In the genomic region with DNA sequence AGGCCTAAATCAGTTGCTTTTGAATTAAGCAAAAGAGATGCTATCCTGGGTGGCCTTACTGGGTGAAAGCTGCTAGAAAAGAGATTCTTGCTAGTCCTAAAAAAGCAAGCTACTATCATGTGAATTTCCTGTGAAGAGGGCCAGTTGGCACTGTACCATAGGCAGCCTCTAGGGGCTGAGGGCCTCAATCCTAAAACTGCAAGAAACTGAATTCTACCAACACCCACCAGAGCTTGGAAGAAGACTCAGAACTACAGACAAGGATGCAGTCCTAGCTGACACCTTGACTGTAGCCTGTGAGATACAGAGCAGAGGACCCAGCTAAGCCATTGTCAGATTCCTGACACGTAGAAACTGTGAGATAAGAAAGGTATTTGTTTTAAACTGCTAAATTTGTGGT, we compare ENCODE assay signal across 18 cellular contexts. TPM values are rescaled to one million over a fixed set of nuclear protein-coding genes. Genes with fewer than 3 reads are reported as not detected.
A peak's percentile ranks its signal among the peaks of the same experiment; 100 is the strongest.
DNase-seq lines count a peak whose midpoint lies in the region; ATAC-seq and TF ChIP-seq lines count a peak whose summit lies in the region.
"Had no signal": no experiment of that assay in that cellular context is flagged by ENCODE, and none has a peak within 500 bp of the region (broad histone marks: within the 10 kb centered on the region; RNA-seq: fewer than 3 reads in every experiment).

No MANE protein-coding gene starts in this region.

- no peak overlapping the region for H3K27ac Mint-ChIP-seq in activated CD8-positive, alpha-beta T cell treated with anti-CD3 and anti-CD28 coated beads for 36 hours
- no peak overlapping the region for H3K27ac Mint-ChIP-seq in activated CD8-positive, alpha-beta T cell treated with anti-CD3 and anti-CD28 coated beads, Interleukin-2, amount 10 ng/mL, durations not matched to agents 7 days and 5 days
- no peak overlapping the region for H3K27ac Mint-ChIP-seq in effector memory CD8-positive, alpha-beta T cell
- H3K27ac Mint-ChIP-seq in T-cell = no peak overlapping the region
- H3K27ac Mint-ChIP-seq: activated naive CD4-positive, alpha-beta T cell treated with anti-CD3 and anti-CD28 coated beads, Interleukin-2, amount 50 U/mL, for 24 hours; T-helper 2 cell treated with Interferon-gamma antibody and Interleukin-4, amounts not matched to agents 5 μg/mL and 100 μg/mL, for 36 hours had no signal

- H3K4me1 ChIP-seq in gastrocnemius medialis = peaks cover 74 to 77% of the 10 kb centered on the region in 2 donors
- H3K4me1 ChIP-seq: A549 had no signal

- no peaks in the 10 kb centered on the region for H3K9me3 ChIP-seq in gastrocnemius medialis
- H3K9me3 ChIP-seq: A549, mucosa of descending colon had no signal

- in situ Hi-C loops in gastrocnemius medialis (cut with MboI; ENCODE audit: low sequenced_read_pairs in 4 of 4) = no loop called here

- no peaks in the 10 kb centered on the region for H3K27me3 ChIP-seq in gastrocnemius medialis

- POLR2A ChIA-PET in activated CD8-positive, alpha-beta T cell treated with anti-CD3 and anti-CD28 coated beads for 36 hours (lab: Charles Lee) = interaction anchor here (0.9 kb wide), 1 partner anchor 18 kb away, joined by 4 read pairs; no protein-coding TSS in a partner anchor
- POLR2A ChIA-PET in activated CD8-positive, alpha-beta T cell treated with anti-CD3 and anti-CD28 coated beads, Interleukin-2, amount 10 ng/mL, durations not matched to agents 7 days and 5 days (lab: Charles Lee) = no interaction called here
- POLR2A ChIA-PET in T-cell (lab: Charles Lee) = no interaction called here

- no peak for DNase-seq in activated CD8-positive, alpha-beta T cell treated with anti-CD3 and anti-CD28 coated beads for 36 hours
- no peak for DNase-seq in activated CD8-positive, alpha-beta T cell treated with anti-CD3 and anti-CD28 coated beads, Interleukin-2, amount 10 ng/mL, durations not matched to agents 7 days and 5 days
- DNase-seq in NAMALWA (ENCODE audit: low spot score) (peak; percentile 23), gastrocnemius medialis (no peak), SIG-M5 (lab: John Stamatoyannopoulos, UW) (no peak), T-cell (no peak), hypothalamus (lab: John Stamatoyannopoulos, UW) (no peak)
- DNase-seq in effector memory CD8-positive, alpha-beta T cell = no peak
- DNase-seq: CD8-positive, alpha-beta memory T cell; GF-D8; islet precursor cell; mucosa of descending colon; NCI-H2029; NCI-H748 treated with DMSO at 0.1 percent for 48 hours had no signal

- TF ChIP-seq CTCF in activated CD8-positive, alpha-beta T cell treated with anti-CD3 and anti-CD28 coated beads for 36 hours (IDR thresholded peaks at IDR 0.05) = no peak
- no peak for TF ChIP-seq CTCF in gastrocnemius medialis (IDR thresholded peaks at IDR 0.05 in 4 of 5, conservative IDR thresholded peaks at IDR 0.05 in 1 of 5)

- no peak for TF ChIP-seq POLR2A in gastrocnemius medialis (IDR thresholded peaks at IDR 0.05)

- H3K4me3 ChIP-seq in gastrocnemius medialis = no peak overlapping the region
- H3K4me3 ChIP-seq: A549, mucosa of descending colon had no signal

- no peaks in the 10 kb centered on the region for H3K36me3 ChIP-seq in gastrocnemius medialis

- ATAC-seq in activated CD8-positive, alpha-beta T cell treated with anti-CD3 and anti-CD28 coated beads for 36 hours = peak; percentile 47
- no peak for ATAC-seq in activated CD8-positive, alpha-beta T cell treated with anti-CD3 and anti-CD28 coated beads, Interleukin-2, amount 10 ng/mL, durations not matched to agents 7 days and 5 days
- ATAC-seq in effector memory CD8-positive, alpha-beta T cell (replicated peaks) = peak; percentile 48
- ATAC-seq in gastrocnemius medialis (no peak), T-cell (replicated peaks in 1 of 4) (no peak)
- ATAC-seq: A549, mucosa of descending colon had no signal

- H3K4me3 Mint-ChIP-seq in activated CD8-positive, alpha-beta T cell treated with anti-CD3 and anti-CD28 coated beads for 36 hours = no peak overlapping the region
- H3K4me3 Mint-ChIP-seq in activated CD8-positive, alpha-beta T cell treated with anti-CD3 and anti-CD28 coated beads, Interleukin-2, amount 10 ng/mL, durations not matched to agents 7 days and 5 days = no peak overlapping the region
- H3K4me3 Mint-ChIP-seq in effector memory CD8-positive, alpha-beta T cell = no peak overlapping the region
- H3K4me3 Mint-ChIP-seq in T-cell = no peak overlapping the region
- H3K4me3 Mint-ChIP-seq: activated naive CD4-positive, alpha-beta T cell treated with anti-CD3 and anti-CD28 coated beads, Interleukin-2, amount 50 U/mL, for 24 hours; CD8-positive, alpha-beta memory T cell; T-helper 2 cell treated with Interferon-gamma antibody and Interleukin-4, amounts not matched to agents 5 μg/mL and 100 μg/mL, for 36 hours had no signal

- no peaks in the 10 kb centered on the region for H3K9me3 Mint-ChIP-seq in activated CD8-positive, alpha-beta T cell treated with anti-CD3 and anti-CD28 coated beads for 36 hours
- no peaks in the 10 kb centered on the region for H3K9me3 Mint-ChIP-seq in activated CD8-positive, alpha-beta T cell treated with anti-CD3 and anti-CD28 coated beads, Interleukin-2, amount 10 ng/mL, durations not matched to agents 7 days and 5 days (ENCODE audit: insufficient read depth)
- no peaks in the 10 kb centered on the region for H3K9me3 Mint-ChIP-seq in effector memory CD8-positive, alpha-beta T cell
- H3K9me3 Mint-ChIP-seq in T-cell = no peaks in the 10 kb centered on the region
- H3K9me3 Mint-ChIP-seq: activated naive CD4-positive, alpha-beta T cell treated with anti-CD3 and anti-CD28 coated beads, Interleukin-2, amount 50 U/mL, for 24 hours; T-helper 2 cell treated with Interferon-gamma antibody and Interleukin-4, amounts not matched to agents 5 μg/mL and 100 μg/mL, for 36 hours had no signal

- H3K36me3 Mint-ChIP-seq in activated CD8-positive, alpha-beta T cell treated with anti-CD3 and anti-CD28 coated beads for 36 hours (ENCODE audit: low read depth) = no peaks in the 10 kb centered on the region
- no peaks in the 10 kb centered on the region for H3K36me3 Mint-ChIP-seq in activated CD8-positive, alpha-beta T cell treated with anti-CD3 and anti-CD28 coated beads, Interleukin-2, amount 10 ng/mL, durations not matched to agents 7 days and 5 days (ENCODE audit: low read depth)
- no peaks in the 10 kb centered on the region for H3K36me3 Mint-ChIP-seq in effector memory CD8-positive, alpha-beta T cell (ENCODE audit: insufficient read depth)
- H3K36me3 Mint-ChIP-seq in T-cell = peaks cover 11% of the 10 kb centered on the region

- CTCF ChIA-PET in activated CD8-positive, alpha-beta T cell treated with anti-CD3 and anti-CD28 coated beads for 36 hours (lab: Charles Lee) = interaction anchor here (0.6 to 2.0 kb wide), 5 partner anchors 19 to 682 kb away, joined by 3 to 7 read pairs (median 3); no protein-coding TSS in a partner anchor
- CTCF ChIA-PET in activated CD8-positive, alpha-beta T cell treated with anti-CD3 and anti-CD28 coated beads, Interleukin-2, amount 10 ng/mL, durations not matched to agents 7 days and 5 days (lab: Charles Lee) = interaction anchor here (0.8 to 1.2 kb wide), 4 partner anchors 13 to 50 kb away, joined by 3 to 4 read pairs (median 3); no protein-coding TSS in a partner anchor
- CTCF ChIA-PET in T-cell (lab: Charles Lee) = interaction anchor here in 1 of 2 donors (1.1 kb wide), 1 partner anchor 19 kb away, joined by 4 read pairs; no protein-coding TSS in a partner anchor

- peak overlapping the region; percentile 89 to 94 (median 90) for H3K27ac ChIP-seq in gastrocnemius medialis
- H3K27ac ChIP-seq: A549, parathyroid adenoma had no signal

- H3K4me1 Mint-ChIP-seq in activated CD8-positive, alpha-beta T cell treated with anti-CD3 and anti-CD28 coated beads for 36 hours (ENCODE audit: low read depth) = peaks cover 3% of the 10 kb centered on the region
- H3K4me1 Mint-ChIP-seq in activated CD8-positive, alpha-beta T cell treated with anti-CD3 and anti-CD28 coated beads, Interleukin-2, amount 10 ng/mL, durations not matched to agents 7 days and 5 days (ENCODE audit: low read depth) = no peaks in the 10 kb centered on the region
- H3K4me1 Mint-ChIP-seq in effector memory CD8-positive, alpha-beta T cell (ENCODE audit: low read depth in 2 of 2) = peaks cover 0 to 5% of the 10 kb centered on the region in 2 donors
- H3K4me1 Mint-ChIP-seq in T-cell = peaks cover 0 to 5% (median 0%) of the 10 kb centered on the region in 3 donors
- H3K4me1 Mint-ChIP-seq: activated naive CD4-positive, alpha-beta T cell treated with anti-CD3 and anti-CD28 coated beads, Interleukin-2, amount 50 U/mL, for 24 hours had no signal

- no peaks in the 10 kb centered on the region for H3K27me3 Mint-ChIP-seq in activated CD8-positive, alpha-beta T cell treated with anti-CD3 and anti-CD28 coated beads for 36 hours
- H3K27me3 Mint-ChIP-seq in activated CD8-positive, alpha-beta T cell treated with anti-CD3 and anti-CD28 coated beads, Interleukin-2, amount 10 ng/mL, durations not matched to agents 7 days and 5 days (ENCODE audit: low read depth) = no peaks in the 10 kb centered on the region
- no peaks in the 10 kb centered on the region for H3K27me3 Mint-ChIP-seq in effector memory CD8-positive, alpha-beta T cell
- H3K27me3 Mint-ChIP-seq in T-cell = no peaks in the 10 kb centered on the region
- H3K27me3 Mint-ChIP-seq: activated naive CD4-positive, alpha-beta T cell treated with anti-CD3 and anti-CD28 coated beads, Interleukin-2, amount 50 U/mL, for 24 hours had no signal

- intact Hi-C loops in activated CD8-positive, alpha-beta T cell treated with anti-CD3 and anti-CD28 coated beads for 36 hours (cut with micrococcal nuclease) = no loop called here
- intact Hi-C loops in gastrocnemius medialis (cut with DNase I; ENCODE audit: low total_unique reads) = no loop called here

RNA-seq across cellular contexts. Expression of a gene that starts 24.5 kb away (rescaled TPM):
- total RNA-seq in activated CD8-positive, alpha-beta T cell treated with anti-CD3 and anti-CD28 coated beads for 36 hours = 1 to 10 TPM; 1.1 TPM
- 1 to 10 TPM; 1.8 to 2.2 TPM for total RNA-seq in activated CD8-positive, alpha-beta T cell treated with anti-CD3 and anti-CD28 coated beads, Interleukin-2, amount 10 ng/mL, durations not matched to agents 7 days and 5 days
- total RNA-seq in gastrocnemius medialis = 10 to 100 TPM; 78.6 to 97.0 (median 91.7) TPM
- total RNA-seq in T-cell = 10 to 100 TPM in 1 of 5 donors, 1 to 10 TPM in 4; 3.8 to 17.8 (median 7.1) TPM

Comparison
In these comparisons a context has a peak if more than half of its experiments do, and no peak if none do; other contexts are left out.
1. ATAC-seq: peak in activated CD8-positive, alpha-beta T cell treated with anti-CD3 and anti-CD28 coated beads for 36 hours (single experiment) and effector memory CD8-positive, alpha-beta T cell (single experiment); none in activated CD8-positive, alpha-beta T cell treated with anti-CD3 and anti-CD28 coated beads, Interleukin-2, amount 10 ng/mL, durations not matched to agents 7 days and 5 days (single experiment), gastrocnemius medialis (0 of 2) and T-cell (0 of 4).
2. RNA of a gene that starts 24.5 kb away (total RNA-seq): 78.6 to 97.0 TPM in gastrocnemius medialis; 3.8 to 17.8 TPM in T-cell, 1.8 to 2.2 TPM in activated CD8-positive, alpha-beta T cell treated with anti-CD3 and anti-CD28 coated beads, Interleukin-2, amount 10 ng/mL, durations not matched to agents 7 days and 5 days and 1.1 TPM in activated CD8-positive, alpha-beta T cell treated with anti-CD3 and anti-CD28 coated beads for 36 hours; every median in the first group is over 4 times any median in the second.